Comparison of ENCODE assay signal across 1 cellular context in the genomic region with DNA sequence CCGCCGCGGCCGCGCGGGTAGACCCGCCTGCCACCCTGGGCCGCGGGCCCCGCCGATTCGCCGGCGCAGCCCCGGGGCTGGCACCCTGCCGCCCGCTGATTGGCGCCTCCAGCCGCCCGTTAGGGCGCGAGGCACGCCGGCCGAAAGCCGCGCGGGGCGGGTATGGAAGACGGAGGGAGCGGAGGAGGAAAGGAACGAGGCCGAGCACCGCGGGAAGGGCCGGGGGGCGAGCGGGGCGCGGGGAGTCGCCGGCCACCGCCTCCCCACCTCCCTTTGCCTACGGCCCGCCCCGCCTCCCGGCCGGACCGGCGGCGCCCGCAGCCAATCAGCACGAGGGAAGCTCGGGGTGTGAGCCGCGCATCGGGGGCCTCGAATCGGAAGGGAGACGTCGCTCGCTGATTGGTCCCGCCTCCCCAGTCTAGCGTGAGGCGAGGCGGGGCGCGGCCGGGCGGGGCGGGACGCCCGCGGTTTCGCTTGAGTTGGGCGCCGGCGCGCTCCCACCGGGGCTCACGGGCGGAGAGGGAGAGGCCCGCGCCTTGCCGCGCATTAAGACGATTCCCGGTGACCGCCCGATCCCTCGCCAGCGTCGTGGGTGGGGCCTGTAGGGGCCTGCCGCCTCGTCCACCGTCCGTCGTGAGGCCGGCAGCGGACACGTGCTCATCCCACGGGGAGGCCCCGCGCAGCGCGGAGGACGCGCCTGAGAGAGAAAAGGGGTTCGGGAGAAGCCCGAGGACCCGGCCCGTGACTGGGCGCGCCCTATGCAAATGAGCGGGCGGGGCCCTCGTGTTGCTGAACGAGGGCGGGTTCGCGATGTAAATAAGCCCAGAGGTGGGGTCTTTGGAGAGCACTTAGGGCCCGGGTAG.
TF ChIP-seq lines count a peak whose summit lies in the region.

No MANE protein-coding gene starts in this region.

TF ChIP-seq in HEK293, 187 proteins besides CTCF, POLR2A, EP300 and RAD21 (continued from another document):
- TF ChIP-seq ZNF335 (tag by site-specific recombination; conservative IDR thresholded peaks at IDR 0.05) (peak; percentile 91; the same call in 1 of the 2 replicates), ZNF341 (tag by site-specific recombination; IDR thresholded peaks at IDR 0.05; ENCODE audit: low read depth) (no peak), ZNF324 (tag by site-specific recombination; IDR thresholded peaks at IDR 0.05) (peak; percentile 21; the same call in 1 of the 2 replicates), GLIS1 (tag by site-specific recombination; IDR thresholded peaks at IDR 0.05) (peak; percentile 41; the same call in 1 of the 2 replicates), ZNF560 (tag by site-specific recombination; IDR thresholded peaks at IDR 0.05; ENCODE audit: borderline replicate concordance) (no peak), ZNF549 (tag by site-specific recombination; IDR thresholded peaks at IDR 0.05) (0 out of 2 replicates have a peak, but pooled peaks have one; percentile 10), ZFP37 (tag by site-specific recombination; IDR thresholded peaks at IDR 0.05) (peak; percentile 78; the same call in 1 of the 2 replicates), ZNF610 (tag by site-specific recombination; IDR thresholded peaks at IDR 0.05; ENCODE audit: borderline replicate concordance) (0 out of 2 replicates have a peak, but pooled peaks have one; percentile 45), GFI1B (tag by site-specific recombination; IDR thresholded peaks at IDR 0.05) (no peak), ZEB2 (tag by site-specific recombination; IDR thresholded peaks at IDR 0.05) (peak; percentile 56), ZNF302 (tag by site-specific recombination; IDR thresholded peaks at IDR 0.05; ENCODE audit: low read depth) (no peak), HOXA7 (CRISPR knock-in tag; IDR thresholded peaks at IDR 0.05; ENCODE audit: borderline replicate concordance) (no peak), KLF7 (tag by site-specific recombination; IDR thresholded peaks at IDR 0.05; ENCODE audit: borderline replicate concordance) (peak; percentile 93; the same call in 1 of the 2 replicates), ZFP69B (tag by site-specific recombination; IDR thresholded peaks at IDR 0.05) (peak; percentile 82), KLF1 (tag by site-specific recombination; IDR thresholded peaks at IDR 0.05) (peak; percentile 90), TRIM28 (IDR thresholded peaks at IDR 0.05; ENCODE audit: borderline replicate concordance, low read length) (no peak), ZNF239 (tag by site-specific recombination; IDR thresholded peaks at IDR 0.05) (peak; percentile 25; the same call in 1 of the 2 replicates), ZNF621 (tag by site-specific recombination; IDR thresholded peaks at IDR 0.05) (no peak), ZBTB8A (tag by site-specific recombination; IDR thresholded peaks at IDR 0.05) (peak; percentile 99), KLF9 (tag by site-specific recombination; IDR thresholded peaks at IDR 0.05; ENCODE audit: low read depth) (peak; percentile 79), SP2 (tag by site-specific recombination; IDR thresholded peaks at IDR 0.05) (peak; percentile 73), SP3 (tag by site-specific recombination; IDR thresholded peaks at IDR 0.05) (peak; percentile 78), YY2 (tag by site-specific recombination; IDR thresholded peaks at IDR 0.05) (0 out of 2 replicates have a peak, but pooled peaks have one; percentile 5), ZNF394 (tag by site-specific recombination; IDR thresholded peaks at IDR 0.05; ENCODE audit: borderline replicate concordance) (peak; percentile 28; the same call in 1 of the 2 replicates), ZNF510 (tag by site-specific recombination; IDR thresholded peaks at IDR 0.05; ENCODE audit: insufficient replicate concordance) (no peak), ZNF670 (tag by site-specific recombination; IDR thresholded peaks at IDR 0.05; ENCODE audit: low read depth) (no peak), KLF8 (tag by site-specific recombination; IDR thresholded peaks at IDR 0.05) (peak; percentile 76; the same call in 1 of the 2 replicates), GLIS2 (tag by site-specific recombination; IDR thresholded peaks at IDR 0.05) (peak; percentile 86), ZNF112 (tag by site-specific recombination; IDR thresholded peaks at IDR 0.05) (no peak), ZNF157 (tag by site-specific recombination; IDR thresholded peaks at IDR 0.05) (no peak), EGR2 (tag by site-specific recombination; IDR thresholded peaks at IDR 0.05; ENCODE audit: low read depth) (peak; percentile 34; the same call in 1 of the 2 replicates), ZIC2 (tag by site-specific recombination; IDR thresholded peaks at IDR 0.05) (no peak), ZNF76 (tag by site-specific recombination; IDR thresholded peaks at IDR 0.05; ENCODE audit: borderline replicate concordance, low read depth) (peak; percentile 46; the same call in 1 of the 2 replicates), ZBTB7A (tag by site-specific recombination; IDR thresholded peaks at IDR 0.05; ENCODE audit: low read depth) (no peak)
- TF ChIP-seq, protein P1, sequence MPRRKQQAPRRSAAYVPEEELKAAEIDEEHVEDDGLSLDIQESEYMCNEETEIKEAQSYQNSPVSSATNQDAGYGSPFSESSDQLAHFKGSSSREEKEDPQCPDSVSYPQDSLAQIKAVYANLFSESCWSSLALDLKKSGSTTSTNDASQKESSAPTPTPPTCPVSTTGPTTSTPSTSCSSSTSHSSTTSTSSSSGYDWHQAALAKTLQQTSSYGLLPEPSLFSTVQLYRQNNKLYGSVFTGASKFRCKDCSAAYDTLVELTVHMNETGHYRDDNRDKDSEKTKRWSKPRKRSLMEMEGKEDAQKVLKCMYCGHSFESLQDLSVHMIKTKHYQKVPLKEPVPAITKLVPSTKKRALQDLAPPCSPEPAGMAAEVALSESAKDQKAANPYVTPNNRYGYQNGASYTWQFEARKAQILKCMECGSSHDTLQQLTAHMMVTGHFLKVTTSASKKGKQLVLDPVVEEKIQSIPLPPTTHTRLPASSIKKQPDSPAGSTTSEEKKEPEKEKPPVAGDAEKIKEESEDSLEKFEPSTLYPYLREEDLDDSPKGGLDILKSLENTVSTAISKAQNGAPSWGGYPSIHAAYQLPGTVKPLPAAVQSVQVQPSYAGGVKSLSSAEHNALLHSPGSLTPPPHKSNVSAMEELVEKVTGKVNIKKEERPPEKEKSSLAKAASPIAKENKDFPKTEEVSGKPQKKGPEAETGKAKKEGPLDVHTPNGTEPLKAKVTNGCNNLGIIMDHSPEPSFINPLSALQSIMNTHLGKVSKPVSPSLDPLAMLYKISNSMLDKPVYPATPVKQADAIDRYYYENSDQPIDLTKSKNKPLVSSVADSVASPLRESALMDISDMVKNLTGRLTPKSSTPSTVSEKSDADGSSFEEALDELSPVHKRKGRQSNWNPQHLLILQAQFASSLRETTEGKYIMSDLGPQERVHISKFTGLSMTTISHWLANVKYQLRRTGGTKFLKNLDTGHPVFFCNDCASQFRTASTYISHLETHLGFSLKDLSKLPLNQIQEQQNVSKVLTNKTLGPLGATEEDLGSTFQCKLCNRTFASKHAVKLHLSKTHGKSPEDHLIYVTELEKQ (tag by site-specific recombination; IDR thresholded peaks at IDR 0.05; ENCODE audit: borderline replicate concordance): peak; percentile 37; the same call in 1 of the 2 replicates
- TF ChIP-seq, protein P2, sequence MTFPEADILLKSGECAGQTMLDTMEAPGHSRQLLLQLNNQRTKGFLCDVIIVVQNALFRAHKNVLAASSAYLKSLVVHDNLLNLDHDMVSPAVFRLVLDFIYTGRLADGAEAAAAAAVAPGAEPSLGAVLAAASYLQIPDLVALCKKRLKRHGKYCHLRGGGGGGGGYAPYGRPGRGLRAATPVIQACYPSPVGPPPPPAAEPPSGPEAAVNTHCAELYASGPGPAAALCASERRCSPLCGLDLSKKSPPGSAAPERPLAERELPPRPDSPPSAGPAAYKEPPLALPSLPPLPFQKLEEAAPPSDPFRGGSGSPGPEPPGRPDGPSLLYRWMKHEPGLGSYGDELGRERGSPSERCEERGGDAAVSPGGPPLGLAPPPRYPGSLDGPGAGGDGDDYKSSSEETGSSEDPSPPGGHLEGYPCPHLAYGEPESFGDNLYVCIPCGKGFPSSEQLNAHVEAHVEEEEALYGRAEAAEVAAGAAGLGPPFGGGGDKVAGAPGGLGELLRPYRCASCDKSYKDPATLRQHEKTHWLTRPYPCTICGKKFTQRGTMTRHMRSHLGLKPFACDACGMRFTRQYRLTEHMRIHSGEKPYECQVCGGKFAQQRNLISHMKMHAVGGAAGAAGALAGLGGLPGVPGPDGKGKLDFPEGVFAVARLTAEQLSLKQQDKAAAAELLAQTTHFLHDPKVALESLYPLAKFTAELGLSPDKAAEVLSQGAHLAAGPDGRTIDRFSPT (tag by site-specific recombination; IDR thresholded peaks at IDR 0.05): no peak
- TF ChIP-seq, protein P3, sequence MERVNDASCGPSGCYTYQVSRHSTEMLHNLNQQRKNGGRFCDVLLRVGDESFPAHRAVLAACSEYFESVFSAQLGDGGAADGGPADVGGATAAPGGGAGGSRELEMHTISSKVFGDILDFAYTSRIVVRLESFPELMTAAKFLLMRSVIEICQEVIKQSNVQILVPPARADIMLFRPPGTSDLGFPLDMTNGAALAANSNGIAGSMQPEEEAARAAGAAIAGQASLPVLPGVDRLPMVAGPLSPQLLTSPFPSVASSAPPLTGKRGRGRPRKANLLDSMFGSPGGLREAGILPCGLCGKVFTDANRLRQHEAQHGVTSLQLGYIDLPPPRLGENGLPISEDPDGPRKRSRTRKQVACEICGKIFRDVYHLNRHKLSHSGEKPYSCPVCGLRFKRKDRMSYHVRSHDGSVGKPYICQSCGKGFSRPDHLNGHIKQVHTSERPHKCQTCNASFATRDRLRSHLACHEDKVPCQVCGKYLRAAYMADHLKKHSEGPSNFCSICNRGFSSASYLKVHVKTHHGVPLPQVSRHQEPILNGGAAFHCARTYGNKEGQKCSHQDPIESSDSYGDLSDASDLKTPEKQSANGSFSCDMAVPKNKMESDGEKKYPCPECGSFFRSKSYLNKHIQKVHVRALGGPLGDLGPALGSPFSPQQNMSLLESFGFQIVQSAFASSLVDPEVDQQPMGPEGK (tag by site-specific recombination; IDR thresholded peaks at IDR 0.05): peak; percentile 59
- TF ChIP-seq, protein P4, sequence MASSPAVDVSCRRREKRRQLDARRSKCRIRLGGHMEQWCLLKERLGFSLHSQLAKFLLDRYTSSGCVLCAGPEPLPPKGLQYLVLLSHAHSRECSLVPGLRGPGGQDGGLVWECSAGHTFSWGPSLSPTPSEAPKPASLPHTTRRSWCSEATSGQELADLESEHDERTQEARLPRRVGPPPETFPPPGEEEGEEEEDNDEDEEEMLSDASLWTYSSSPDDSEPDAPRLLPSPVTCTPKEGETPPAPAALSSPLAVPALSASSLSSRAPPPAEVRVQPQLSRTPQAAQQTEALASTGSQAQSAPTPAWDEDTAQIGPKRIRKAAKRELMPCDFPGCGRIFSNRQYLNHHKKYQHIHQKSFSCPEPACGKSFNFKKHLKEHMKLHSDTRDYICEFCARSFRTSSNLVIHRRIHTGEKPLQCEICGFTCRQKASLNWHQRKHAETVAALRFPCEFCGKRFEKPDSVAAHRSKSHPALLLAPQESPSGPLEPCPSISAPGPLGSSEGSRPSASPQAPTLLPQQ (tag by site-specific recombination; IDR thresholded peaks at IDR 0.05): peak; percentile 94
- TF ChIP-seq, protein P5, sequence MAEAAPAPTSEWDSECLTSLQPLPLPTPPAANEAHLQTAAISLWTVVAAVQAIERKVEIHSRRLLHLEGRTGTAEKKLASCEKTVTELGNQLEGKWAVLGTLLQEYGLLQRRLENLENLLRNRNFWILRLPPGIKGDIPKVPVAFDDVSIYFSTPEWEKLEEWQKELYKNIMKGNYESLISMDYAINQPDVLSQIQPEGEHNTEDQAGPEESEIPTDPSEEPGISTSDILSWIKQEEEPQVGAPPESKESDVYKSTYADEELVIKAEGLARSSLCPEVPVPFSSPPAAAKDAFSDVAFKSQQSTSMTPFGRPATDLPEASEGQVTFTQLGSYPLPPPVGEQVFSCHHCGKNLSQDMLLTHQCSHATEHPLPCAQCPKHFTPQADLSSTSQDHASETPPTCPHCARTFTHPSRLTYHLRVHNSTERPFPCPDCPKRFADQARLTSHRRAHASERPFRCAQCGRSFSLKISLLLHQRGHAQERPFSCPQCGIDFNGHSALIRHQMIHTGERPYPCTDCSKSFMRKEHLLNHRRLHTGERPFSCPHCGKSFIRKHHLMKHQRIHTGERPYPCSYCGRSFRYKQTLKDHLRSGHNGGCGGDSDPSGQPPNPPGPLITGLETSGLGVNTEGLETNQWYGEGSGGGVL (tag by site-specific recombination; IDR thresholded peaks at IDR 0.05): peak; percentile 68
- TF ChIP-seq, protein P6, sequence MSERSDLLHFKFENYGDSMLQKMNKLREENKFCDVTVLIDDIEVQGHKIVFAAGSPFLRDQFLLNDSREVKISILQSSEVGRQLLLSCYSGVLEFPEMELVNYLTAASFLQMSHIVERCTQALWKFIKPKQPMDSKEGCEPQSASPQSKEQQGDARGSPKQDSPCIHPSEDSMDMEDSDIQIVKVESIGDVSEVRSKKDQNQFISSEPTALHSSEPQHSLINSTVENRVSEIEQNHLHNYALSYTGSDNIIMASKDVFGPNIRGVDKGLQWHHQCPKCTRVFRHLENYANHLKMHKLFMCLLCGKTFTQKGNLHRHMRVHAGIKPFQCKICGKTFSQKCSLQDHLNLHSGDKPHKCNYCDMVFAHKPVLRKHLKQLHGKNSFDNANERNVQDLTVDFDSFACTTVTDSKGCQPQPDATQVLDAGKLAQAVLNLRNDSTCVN (tag by site-specific recombination; optimal IDR thresholded peaks at IDR 0.05): peak; percentile 89
- TF ChIP-seq, protein P7, sequence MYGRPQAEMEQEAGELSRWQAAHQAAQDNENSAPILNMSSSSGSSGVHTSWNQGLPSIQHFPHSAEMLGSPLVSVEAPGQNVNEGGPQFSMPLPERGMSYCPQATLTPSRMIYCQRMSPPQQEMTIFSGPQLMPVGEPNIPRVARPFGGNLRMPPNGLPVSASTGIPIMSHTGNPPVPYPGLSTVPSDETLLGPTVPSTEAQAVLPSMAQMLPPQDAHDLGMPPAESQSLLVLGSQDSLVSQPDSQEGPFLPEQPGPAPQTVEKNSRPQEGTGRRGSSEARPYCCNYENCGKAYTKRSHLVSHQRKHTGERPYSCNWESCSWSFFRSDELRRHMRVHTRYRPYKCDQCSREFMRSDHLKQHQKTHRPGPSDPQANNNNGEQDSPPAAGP (tag by site-specific recombination; IDR thresholded peaks at IDR 0.05): peak; percentile 69
- TF ChIP-seq, protein P8, sequence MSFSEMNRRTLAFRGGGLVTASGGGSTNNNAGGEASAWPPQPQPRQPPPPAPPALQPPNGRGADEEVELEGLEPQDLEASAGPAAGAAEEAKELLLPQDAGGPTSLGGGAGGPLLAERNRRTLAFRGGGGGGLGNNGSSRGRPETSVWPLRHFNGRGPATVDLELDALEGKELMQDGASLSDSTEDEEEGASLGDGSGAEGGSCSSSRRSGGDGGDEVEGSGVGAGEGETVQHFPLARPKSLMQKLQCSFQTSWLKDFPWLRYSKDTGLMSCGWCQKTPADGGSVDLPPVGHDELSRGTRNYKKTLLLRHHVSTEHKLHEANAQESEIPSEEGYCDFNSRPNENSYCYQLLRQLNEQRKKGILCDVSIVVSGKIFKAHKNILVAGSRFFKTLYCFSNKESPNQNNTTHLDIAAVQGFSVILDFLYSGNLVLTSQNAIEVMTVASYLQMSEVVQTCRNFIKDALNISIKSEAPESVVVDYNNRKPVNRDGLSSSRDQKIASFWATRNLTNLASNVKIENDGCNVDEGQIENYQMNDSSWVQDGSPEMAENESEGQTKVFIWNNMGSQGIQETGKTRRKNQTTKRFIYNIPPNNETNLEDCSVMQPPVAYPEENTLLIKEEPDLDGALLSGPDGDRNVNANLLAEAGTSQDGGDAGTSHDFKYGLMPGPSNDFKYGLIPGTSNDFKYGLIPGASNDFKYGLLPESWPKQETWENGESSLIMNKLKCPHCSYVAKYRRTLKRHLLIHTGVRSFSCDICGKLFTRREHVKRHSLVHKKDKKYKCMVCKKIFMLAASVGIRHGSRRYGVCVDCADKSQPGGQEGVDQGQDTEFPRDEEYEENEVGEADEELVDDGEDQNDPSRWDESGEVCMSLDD (tag by site-specific recombination; IDR thresholded peaks at IDR 0.05): peak; percentile 87
